In the genomic region with DNA sequence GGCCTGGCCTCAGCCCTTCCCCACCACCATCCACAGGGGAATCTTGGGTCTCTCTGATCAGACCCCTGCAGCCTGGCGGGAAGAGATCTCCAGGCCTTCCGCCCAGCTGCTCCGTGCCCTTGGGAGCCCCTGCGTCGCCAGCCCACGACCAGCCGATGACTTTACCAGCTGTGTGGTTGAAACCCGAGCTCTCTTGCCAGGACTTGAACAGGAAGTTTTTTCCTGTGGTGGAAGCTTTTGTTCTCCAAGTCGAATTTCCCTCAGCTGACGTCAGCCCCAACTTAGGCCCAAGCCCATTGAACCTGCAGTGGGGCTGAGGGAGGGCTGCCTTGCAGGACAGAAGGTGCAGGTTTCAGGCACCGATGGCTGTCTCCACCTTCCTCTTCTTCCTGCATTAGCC, we compare ENCODE assay signal across 10 cellular contexts. TPM values are rescaled to one million over a fixed set of nuclear protein-coding genes. Genes with fewer than 3 reads are reported as not detected.
DNase-seq lines count a peak whose midpoint lies in the region; ATAC-seq and TF ChIP-seq lines count a peak whose summit lies in the region.
"Had no signal": no experiment of that assay in that cellular context is flagged by ENCODE, and none has a peak within 500 bp of the region (broad histone marks: within the 10 kb centered on the region; RNA-seq: fewer than 3 reads in every experiment).

No MANE protein-coding gene starts in this region.

- no peaks in the 10 kb centered on the region for H3K9me3 Mint-ChIP-seq in activated T-helper 2 cell treated with anti-CD3 and anti-CD28 coated beads, Interferon-gamma antibody, Interleukin-2, Interleukin-4, amounts not matched to agents 10 μg/mL and 5 μg/mL and 100 μg/mL, durations not matched to agents 14 hours and 24 hours and 36 hours

- peaks cover 14% of the 10 kb centered on the region for H3K4me1 Mint-ChIP-seq in activated T-helper 2 cell treated with anti-CD3 and anti-CD28 coated beads, Interferon-gamma antibody, Interleukin-2, Interleukin-4, amounts not matched to agents 10 μg/mL and 5 μg/mL and 100 μg/mL, durations not matched to agents 14 hours and 24 hours and 36 hours (ENCODE audit: low read depth)

- H3K27me3 Mint-ChIP-seq in activated T-helper 2 cell treated with anti-CD3 and anti-CD28 coated beads, Interferon-gamma antibody, Interleukin-2, Interleukin-4, amounts not matched to agents 10 μg/mL and 5 μg/mL and 100 μg/mL, durations not matched to agents 14 hours and 24 hours and 36 hours (ENCODE audit: low read depth), result peaks cover 13% of the 10 kb centered on the region

- TF ChIP-seq POLR2A in thyroid gland (IDR thresholded peaks at IDR 0.05), result no peak

- no peaks in the 10 kb centered on the region for H3K27me3 ChIP-seq in H7 (ENCODE audit: control insufficient read depth, insufficient read depth, low read length)
- H3K27me3 ChIP-seq in Panc1 (ENCODE audit: control insufficient read depth, insufficient read depth, low read length), result no peaks in the 10 kb centered on the region
- no peaks in the 10 kb centered on the region for H3K27me3 ChIP-seq in fibroblast of lung (ENCODE audit: control insufficient read depth, insufficient read depth, low read length)
- no peaks in the 10 kb centered on the region for H3K27me3 ChIP-seq in thyroid gland

- no peaks in the 10 kb centered on the region for H3K36me3 ChIP-seq in H7 (replicated peaks; ENCODE audit: control insufficient read depth, insufficient read depth, low read length)
- H3K36me3 ChIP-seq in Panc1 (ENCODE audit: control insufficient read depth, insufficient read depth, low read length), result no peaks in the 10 kb centered on the region
- no peaks in the 10 kb centered on the region for H3K36me3 ChIP-seq in fibroblast of lung (ENCODE audit: control insufficient read depth, insufficient read depth, low read length)
- H3K36me3 ChIP-seq in thyroid gland, result no peaks in the 10 kb centered on the region

- H3K4me3 ChIP-seq in H7 (ENCODE audit: insufficient read depth, low read depth, low read length) (no peak overlapping the region), Panc1 (ENCODE audit: low read depth in 2 of 2, low read length in 2 of 2) (no peak overlapping the region), fibroblast of lung (replicated peaks in 1 of 4; ENCODE audit: control extremely low read depth in 1 of 4, insufficient read depth in 1 of 4, low read depth in 3 of 4, low read length in 4 of 4) (no peak overlapping the region), thyroid gland (replicated peaks in 1 of 3) (no peak overlapping the region)
- H3K4me3 ChIP-seq: mucosa of descending colon had no signal

- no peak overlapping the region for H3K27ac Mint-ChIP-seq in activated T-helper 2 cell treated with anti-CD3 and anti-CD28 coated beads, Interferon-gamma antibody, Interleukin-2, Interleukin-4, amounts not matched to agents 10 μg/mL and 5 μg/mL and 100 μg/mL, durations not matched to agents 14 hours and 24 hours and 36 hours

- no peak for ATAC-seq in Panc1
- ATAC-seq: mucosa of descending colon had no signal

- no peaks in the 10 kb centered on the region for H3K36me3 Mint-ChIP-seq in activated T-helper 2 cell treated with anti-CD3 and anti-CD28 coated beads, Interferon-gamma antibody, Interleukin-2, Interleukin-4, amounts not matched to agents 10 μg/mL and 5 μg/mL and 100 μg/mL, durations not matched to agents 14 hours and 24 hours and 36 hours (ENCODE audit: low read depth)

- peak; percentile 68 for DNase-seq in H7
- DNase-seq in Panc1 (ENCODE audit: low read depth, low spot score), result no peak
- peak; percentile 77 to 94 for DNase-seq in fibroblast of lung (ENCODE audit: low read depth in 2 of 2)
- DNase-seq in non-pigmented ciliary epithelial cell (ENCODE audit: low read depth), result peak; percentile 74
- DNase-seq in NCI-H1105 (lab: John Stamatoyannopoulos, UW), result no peak
- DNase-seq in ACHN, result no peak
- no peak for DNase-seq in thyroid gland
- no peak for DNase-seq in activated T-helper 2 cell treated with anti-CD3 and anti-CD28 coated beads, Interferon-gamma antibody, Interleukin-2, Interleukin-4, amounts not matched to agents 10 μg/mL and 5 μg/mL and 100 μg/mL, durations not matched to agents 14 hours and 24 hours and 36 hours (ENCODE audit: low spot score)
- DNase-seq: mucosa of descending colon; stimulated activated CD4-positive, alpha-beta T cell treated with anti-CD3 and anti-CD28 coated beads, Interleukin-4, amount 100 ng/mL, for 1 hour had no signal

- 62 to 71% methylated on average over 10 to 11 of the region's 11 CpGs for WGBS in thyroid gland, 2 donors

- in situ Hi-C loops in Panc1 (cut with HindIII; ENCODE audit: low pct_unique_long_range_greater_than_20kb, low sequenced_read_pairs), result no loop called here
- in situ Hi-C loops in ACHN (cut with HindIII; ENCODE audit: low pct_ligation_motif_present, low pct_unique_long_range_greater_than_20kb, low sequenced_read_pairs), result no loop called here

- no peaks in the 10 kb centered on the region for H3K9me3 ChIP-seq in Panc1 (ENCODE audit: control insufficient read depth, insufficient read depth, low read depth, low read length)
- no peaks in the 10 kb centered on the region for H3K9me3 ChIP-seq in fibroblast of lung (ENCODE audit: control insufficient read depth, insufficient read depth, low read depth, low read length)
- no peaks in the 10 kb centered on the region for H3K9me3 ChIP-seq in thyroid gland
- H3K9me3 ChIP-seq: mucosa of descending colon had no signal

- BruUV-seq in Panc1 (replicated peaks; lab: Mats Ljungman, UMichigan), result no TSS peak

- intact Hi-C loops in Panc1 (cut with micrococcal nuclease; ENCODE audit: unreplicated experiment), result no loop called here
- intact Hi-C loops in thyroid gland (cut with DNase I), result no loop called here
- intact Hi-C loops in activated T-helper 2 cell treated with anti-CD3 and anti-CD28 coated beads, Interferon-gamma antibody, Interleukin-2, Interleukin-4, amounts not matched to agents 10 μg/mL and 5 μg/mL and 100 μg/mL, durations not matched to agents 14 hours and 24 hours and 36 hours (cut with micrococcal nuclease), result no loop called here

- POLR2A ChIA-PET in Panc1 (lab: Charles Lee), result no interaction called here

- no peaks in the 10 kb centered on the region for H4K20me1 ChIP-seq in fibroblast of lung (ENCODE audit: control insufficient read depth, extremely low read depth, insufficient read depth, low read length)

- H3K4me1 ChIP-seq in Panc1 (ENCODE audit: control insufficient read depth, insufficient read depth, low read length), result peaks cover 19% of the 10 kb centered on the region
- H3K4me1 ChIP-seq in fibroblast of lung (ENCODE audit: control insufficient read depth, extremely low read depth, insufficient read depth, low read length), result no peaks in the 10 kb centered on the region
- H3K4me1 ChIP-seq in thyroid gland, result no peaks in the 10 kb centered on the region

- no peak overlapping the region for H2AFZ ChIP-seq in fibroblast of lung (ENCODE audit: low read length)

- H3K27ac ChIP-seq in Panc1 (ENCODE audit: low read length), result peak overlapping the region; percentile 21; the same call in 1 of the 2 replicates
- no peak overlapping the region for H3K27ac ChIP-seq in fibroblast of lung (ENCODE audit: insufficient read depth, low read length)
- H3K27ac ChIP-seq in thyroid gland, result no peak overlapping the region

- no peak overlapping the region for H3K4me2 ChIP-seq in fibroblast of lung (ENCODE audit: extremely low read depth, insufficient read depth, low read length)

- CTCF ChIA-PET in Panc1 (lab: Charles Lee), result no interaction called here

- TF ChIP-seq CTCF in Panc1 (IDR thresholded peaks at IDR 0.05) (no peak), fibroblast of lung (conservative IDR thresholded peaks at IDR 0.05 in 1 of 2, IDR thresholded peaks at IDR 0.05 in 1 of 2; ENCODE audit: low read depth in 1 of 2, low read length in 2 of 2) (no peak), thyroid gland (IDR thresholded peaks at IDR 0.05) (no peak)

- no peaks in the 10 kb centered on the region for H3K79me2 ChIP-seq in fibroblast of lung (ENCODE audit: control insufficient read depth, insufficient read depth, low read length)

- H3K9ac ChIP-seq in fibroblast of lung (ENCODE audit: insufficient read depth, low read length), result no peak overlapping the region

- H3K4me3 Mint-ChIP-seq in activated T-helper 2 cell treated with anti-CD3 and anti-CD28 coated beads, Interferon-gamma antibody, Interleukin-2, Interleukin-4, amounts not matched to agents 10 μg/mL and 5 μg/mL and 100 μg/mL, durations not matched to agents 14 hours and 24 hours and 36 hours (ENCODE audit: low read depth), result no peak overlapping the region

RNA-seq across cellular contexts. Expression of a gene that starts 51.7 kb away (rescaled TPM):
- 29.2 and 30.8 TPM in 2 replicates for total RNA-seq in H7 (2014; rRNA removed; shearing (Covaris generic))
- 394 TPM for total RNA-seq in Panc1 (2021; ENCODE audit: unreplicated experiment)
- polyA plus RNA-seq in Panc1 (2012; ENCODE audit: insufficient read length), result 255 TPM
- total RNA-seq in fibroblast of lung, result 48.8 and 69.9 TPM in 2 replicates
- polyA plus RNA-seq in fibroblast of lung, result 173 and 210 TPM in 2 replicates
- polyA plus RNA-seq in fibroblast of lung (2012), result 201 and 211 TPM in 2 replicates
- polyA minus RNA-seq in fibroblast of lung (ENCODE audit: low replicate concordance), result 738 and 1,027 TPM in 2 replicates
- total RNA-seq in thyroid gland, result 10 to 100 TPM; 33.6 to 66.5 (median 47.3) TPM
- 25.2 and 28.1 TPM in 2 replicates for total RNA-seq in activated T-helper 2 cell treated with anti-CD3 and anti-CD28 coated beads, Interferon-gamma antibody, Interleukin-2, Interleukin-4, amounts not matched to agents 10 μg/mL and 5 μg/mL and 100 μg/mL, durations not matched to agents 14 hours and 24 hours and 36 hours

Comparison
In these comparisons a context has a peak if more than half of its experiments do, and no peak if none do; other contexts are left out.
1. DNase-seq: peak in H7 (single experiment), fibroblast of lung (2 of 2) and non-pigmented ciliary epithelial cell (single experiment); none in Panc1 (single experiment), NCI-H1105 (single experiment), ACHN (single experiment), thyroid gland (0 of 2) and activated T-helper 2 cell treated with anti-CD3 and anti-CD28 coated beads, Interferon-gamma antibody, Interleukin-2, Interleukin-4, amounts not matched to agents 10 μg/mL and 5 μg/mL and 100 μg/mL, durations not matched to agents 14 hours and 24 hours and 36 hours (single experiment).